ENCODE assay signal across 1 cellular context in genomic region chr9:121485618-121486531, GRCh38.
TF ChIP-seq lines count a peak whose summit lies in the region.

No MANE protein-coding gene starts in this region.

TF ChIP-seq in WTC11, 78 proteins besides CTCF, POLR2A, EP300 and RAD21 (continued from another document):
- TF ChIP-seq E2F4 (CRISPR knock-in tag; IDR thresholded peaks at IDR 0.05; ENCODE audit: borderline replicate concordance, low read depth), result no peak
- TF ChIP-seq NR2C2 (CRISPR knock-in tag; IDR thresholded peaks at IDR 0.05), result no peak
- no peak for TF ChIP-seq ZNF219 (CRISPR knock-in tag; IDR thresholded peaks at IDR 0.05; ENCODE audit: borderline replicate concordance)
- no peak for TF ChIP-seq MXD4 (CRISPR knock-in tag; IDR thresholded peaks at IDR 0.05; ENCODE audit: borderline replicate concordance)
